ENCODE assay signal across 3 cellular contexts in the genomic region with DNA sequence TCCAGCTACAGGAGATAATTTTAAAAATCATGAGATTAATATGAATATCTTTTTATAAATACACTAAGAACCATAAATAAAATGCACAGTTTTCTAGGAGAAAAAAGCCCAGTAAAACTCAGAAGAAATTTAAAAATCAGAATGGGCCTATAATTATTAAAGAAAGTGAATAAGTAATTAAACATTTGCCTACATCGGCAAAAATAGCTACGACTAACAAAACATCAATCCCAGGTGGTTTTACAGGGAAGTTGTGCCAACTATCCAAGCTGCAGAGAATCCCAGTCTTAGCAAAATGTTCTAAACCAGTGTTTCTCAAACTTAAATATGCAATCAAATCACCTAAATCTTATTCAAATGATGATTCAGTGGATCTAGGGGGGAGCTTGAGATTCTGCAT.
A peak's percentile ranks its signal among the peaks of the same experiment; 100 is the strongest.
TF ChIP-seq lines count a peak whose summit lies in the region.

No MANE protein-coding gene starts in this region.

TF ChIP-seq in HepG2, 621 proteins besides CTCF, POLR2A, EP300 and RAD21:
- TF ChIP-seq ZNF749 (CRISPR knock-in tag; IDR thresholded peaks at IDR 0.05; ENCODE audit: borderline replicate concordance): no peak
- TF ChIP-seq, protein P1, sequence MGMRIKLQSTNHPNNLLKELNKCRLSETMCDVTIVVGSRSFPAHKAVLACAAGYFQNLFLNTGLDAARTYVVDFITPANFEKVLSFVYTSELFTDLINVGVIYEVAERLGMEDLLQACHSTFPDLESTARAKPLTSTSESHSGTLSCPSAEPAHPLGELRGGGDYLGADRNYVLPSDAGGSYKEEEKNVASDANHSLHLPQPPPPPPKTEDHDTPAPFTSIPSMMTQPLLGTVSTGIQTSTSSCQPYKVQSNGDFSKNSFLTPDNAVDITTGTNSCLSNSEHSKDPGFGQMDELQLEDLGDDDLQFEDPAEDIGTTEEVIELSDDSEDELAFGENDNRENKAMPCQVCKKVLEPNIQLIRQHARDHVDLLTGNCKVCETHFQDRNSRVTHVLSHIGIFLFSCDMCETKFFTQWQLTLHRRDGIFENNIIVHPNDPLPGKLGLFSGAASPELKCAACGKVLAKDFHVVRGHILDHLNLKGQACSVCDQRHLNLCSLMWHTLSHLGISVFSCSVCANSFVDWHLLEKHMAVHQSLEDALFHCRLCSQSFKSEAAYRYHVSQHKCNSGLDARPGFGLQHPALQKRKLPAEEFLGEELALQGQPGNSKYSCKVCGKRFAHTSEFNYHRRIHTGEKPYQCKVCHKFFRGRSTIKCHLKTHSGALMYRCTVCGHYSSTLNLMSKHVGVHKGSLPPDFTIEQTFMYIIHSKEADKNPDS (CRISPR knock-in tag; IDR thresholded peaks at IDR 0.05): no peak
- TF ChIP-seq ATAD3A (CRISPR knock-in tag; IDR thresholded peaks at IDR 0.05): no peak
- peak in 1 of 2 experiments; percentile 54; a peak in 1 of 4 replicates for TF ChIP-seq MAFK (conservative IDR thresholded peaks at IDR 0.05 in 1 of 2, IDR thresholded peaks at IDR 0.05 in 1 of 2; ENCODE audit: low read length in 2 of 2)
- TF ChIP-seq ZNF33A (CRISPR knock-in tag; IDR thresholded peaks at IDR 0.05; ENCODE audit: borderline replicate concordance): no peak
- no peak for TF ChIP-seq MEIS2 (CRISPR knock-in tag; IDR thresholded peaks at IDR 0.05)
- TF ChIP-seq, protein P2, sequence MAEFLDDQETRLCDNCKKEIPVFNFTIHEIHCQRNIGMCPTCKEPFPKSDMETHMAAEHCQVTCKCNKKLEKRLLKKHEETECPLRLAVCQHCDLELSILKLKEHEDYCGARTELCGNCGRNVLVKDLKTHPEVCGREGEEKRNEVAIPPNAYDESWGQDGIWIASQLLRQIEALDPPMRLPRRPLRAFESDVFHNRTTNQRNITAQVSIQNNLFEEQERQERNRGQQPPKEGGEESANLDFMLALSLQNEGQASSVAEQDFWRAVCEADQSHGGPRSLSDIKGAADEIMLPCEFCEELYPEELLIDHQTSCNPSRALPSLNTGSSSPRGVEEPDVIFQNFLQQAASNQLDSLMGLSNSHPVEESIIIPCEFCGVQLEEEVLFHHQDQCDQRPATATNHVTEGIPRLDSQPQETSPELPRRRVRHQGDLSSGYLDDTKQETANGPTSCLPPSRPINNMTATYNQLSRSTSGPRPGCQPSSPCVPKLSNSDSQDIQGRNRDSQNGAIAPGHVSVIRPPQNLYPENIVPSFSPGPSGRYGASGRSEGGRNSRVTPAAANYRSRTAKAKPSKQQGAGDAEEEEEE (CRISPR knock-in tag; IDR thresholded peaks at IDR 0.05; ENCODE audit: borderline replicate concordance): no peak
- no peak for TF ChIP-seq ZBTB42 (CRISPR knock-in tag; IDR thresholded peaks at IDR 0.05)
- TF ChIP-seq, protein P3, sequence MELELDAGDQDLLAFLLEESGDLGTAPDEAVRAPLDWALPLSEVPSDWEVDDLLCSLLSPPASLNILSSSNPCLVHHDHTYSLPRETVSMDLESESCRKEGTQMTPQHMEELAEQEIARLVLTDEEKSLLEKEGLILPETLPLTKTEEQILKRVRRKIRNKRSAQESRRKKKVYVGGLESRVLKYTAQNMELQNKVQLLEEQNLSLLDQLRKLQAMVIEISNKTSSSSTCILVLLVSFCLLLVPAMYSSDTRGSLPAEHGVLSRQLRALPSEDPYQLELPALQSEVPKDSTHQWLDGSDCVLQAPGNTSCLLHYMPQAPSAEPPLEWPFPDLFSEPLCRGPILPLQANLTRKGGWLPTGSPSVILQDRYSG (CRISPR knock-in tag; IDR thresholded peaks at IDR 0.05): no peak
- 0 out of 2 replicates have a peak, but pooled peaks have one; percentile 42 for TF ChIP-seq MAFF (IDR thresholded peaks at IDR 0.05; ENCODE audit: low read depth, low read length)
- TF ChIP-seq ZNF124 (CRISPR knock-in tag; IDR thresholded peaks at IDR 0.05): no peak
- TF ChIP-seq, protein P4, sequence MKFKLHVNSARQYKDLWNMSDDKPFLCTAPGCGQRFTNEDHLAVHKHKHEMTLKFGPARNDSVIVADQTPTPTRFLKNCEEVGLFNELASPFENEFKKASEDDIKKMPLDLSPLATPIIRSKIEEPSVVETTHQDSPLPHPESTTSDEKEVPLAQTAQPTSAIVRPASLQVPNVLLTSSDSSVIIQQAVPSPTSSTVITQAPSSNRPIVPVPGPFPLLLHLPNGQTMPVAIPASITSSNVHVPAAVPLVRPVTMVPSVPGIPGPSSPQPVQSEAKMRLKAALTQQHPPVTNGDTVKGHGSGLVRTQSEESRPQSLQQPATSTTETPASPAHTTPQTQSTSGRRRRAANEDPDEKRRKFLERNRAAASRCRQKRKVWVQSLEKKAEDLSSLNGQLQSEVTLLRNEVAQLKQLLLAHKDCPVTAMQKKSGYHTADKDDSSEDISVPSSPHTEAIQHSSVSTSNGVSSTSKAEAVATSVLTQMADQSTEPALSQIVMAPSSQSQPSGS (CRISPR knock-in tag; IDR thresholded peaks at IDR 0.05): no peak

TF ChIP-seq in IMR-90, 13 proteins besides CTCF, POLR2A, EP300 and RAD21:
- TF ChIP-seq MAZ (IDR thresholded peaks at IDR 0.05; ENCODE audit: borderline replicate concordance, low read depth, low read length): no peak
- TF ChIP-seq MAFK (IDR thresholded peaks at IDR 0.05; ENCODE audit: low read depth, low read length): peak; percentile 79
- no peak for TF ChIP-seq BHLHE40 (IDR thresholded peaks at IDR 0.05; ENCODE audit: low read depth, low read length)

TF ChIP-seq in H1, 55 proteins besides CTCF, POLR2A, EP300 and RAD21:
- TF ChIP-seq JUND (IDR thresholded peaks at IDR 0.05; ENCODE audit: low read length) (no peak), EGR1 (IDR thresholded peaks at IDR 0.05; ENCODE audit: borderline replicate concordance, low read depth, low read length) (no peak), MAFK (IDR thresholded peaks at IDR 0.05; ENCODE audit: low read depth, low read length) (peak; percentile 56; the same call in 1 of the 2 replicates), RXRA (IDR thresholded peaks at IDR 0.05; ENCODE audit: insufficient read depth, low read depth, low read length) (no peak), ZNF274 (IDR thresholded peaks at IDR 0.05; ENCODE audit: borderline replicate concordance, extremely low read depth, low read length) (no peak), SIRT6 (IDR thresholded peaks at IDR 0.05; ENCODE audit: low read length) (no peak)
